Comparison of ENCODE assay signal across 9 cellular contexts in the genomic region with DNA sequence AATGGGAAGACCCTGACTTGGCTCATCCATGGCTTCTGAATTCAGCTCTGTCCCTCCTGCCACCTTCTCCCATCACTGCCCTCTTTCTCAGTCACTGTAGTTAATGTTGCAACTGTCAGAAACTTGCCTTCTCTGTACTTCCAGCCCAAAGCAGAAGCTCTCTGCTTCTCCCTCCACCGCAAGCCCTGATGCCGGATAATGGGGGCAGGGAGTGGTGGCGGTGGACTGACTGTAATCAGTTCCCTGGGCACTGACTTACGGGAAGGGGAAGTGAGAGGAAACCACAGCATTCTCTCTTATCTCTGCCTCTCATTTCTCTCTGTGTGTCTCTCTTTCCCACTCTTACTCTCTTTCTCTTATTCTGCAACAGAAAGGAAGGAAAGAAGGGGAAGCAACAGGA. TPM values are rescaled to one million over a fixed set of nuclear protein-coding genes. Genes with fewer than 3 reads are reported as not detected.
DNase-seq lines count a peak whose midpoint lies in the region; ATAC-seq and FAIRE-seq lines count a peak whose summit lies in the region.
"Had no signal": no experiment of that assay in that cellular context is flagged by ENCODE, and none has a peak within 500 bp of the region (broad histone marks: within the 10 kb centered on the region; RNA-seq: fewer than 3 reads in every experiment).

No MANE protein-coding gene starts in this region.

- FAIRE-seq in urothelium cell line (lab: Jason Lieb, UNC): no peak

- ATAC-seq in GM19463 (IDR thresholded peaks at IDR 0.05; ENCODE audit: unreplicated experiment) (peak; percentile 54), HG03378 (IDR thresholded peaks at IDR 0.05; ENCODE audit: unreplicated experiment) (peak; percentile 70), Right ventricle myocardium inferior (peak; percentile 76)

- peak; percentile 36 for DNase-seq in activated CD4-positive, alpha-beta T cell treated with anti-CD3 and anti-CD28 coated beads, Interleukin-2, amount 50 U/mL, for 1 hour
- DNase-seq in Right ventricle myocardium inferior (ENCODE audit: missing footprints) (peak; percentile 89), kidney glomerular epithelial cell (lab: John Stamatoyannopoulos, UW) (no peak), DMS53 (lab: John Stamatoyannopoulos, UW) (no peak), urothelium cell line (ENCODE audit: low spot score) (no peak)
- DNase-seq in stimulated activated CD4-positive, alpha-beta T cell treated with anti-CD3 and anti-CD28 coated beads, Interleukin-4, amount 100 ng/mL, for 4 hours: peak; percentile 40 to 74

- intact Hi-C loops in Right ventricle myocardium inferior (cut with DNase I): no loop called here

RNA-seq across cellular contexts. Expression of gene TNFSF10, which starts 10.9 kb away (rescaled TPM):
- 15.7 TPM for total RNA-seq in Right ventricle myocardium inferior
- total RNA-seq: SK-MEL-5 had no signal

Comparison
In these comparisons a context has a peak if more than half of its experiments do, and no peak if none do; other contexts are left out.
1. DNase-seq: peak in activated CD4-positive, alpha-beta T cell treated with anti-CD3 and anti-CD28 coated beads, Interleukin-2, amount 50 U/mL, for 1 hour (single experiment), Right ventricle myocardium inferior (single experiment) and stimulated activated CD4-positive, alpha-beta T cell treated with anti-CD3 and anti-CD28 coated beads, Interleukin-4, amount 100 ng/mL, for 4 hours (2 of 2); none in kidney glomerular epithelial cell (single experiment), DMS53 (single experiment) and urothelium cell line (single experiment).
2. Peak in every context shown above with its lines, with median percentiles within 50 percentile points of each other: ATAC-seq.